In genomic region chr17:21402166-21402571, GRCh38 we compare ENCODE assay signal across 8 cellular contexts. TPM values are rescaled to one million over a fixed set of nuclear protein-coding genes. Genes with fewer than 3 reads are reported as not detected.
DNase-seq lines count a peak whose midpoint lies in the region; TF ChIP-seq lines count a peak whose summit lies in the region.
"Not testable (repeated sequence)": the region's sequence is repeated elsewhere in the genome, so short reads cannot be mapped to it uniquely, and the experiment has no call there.

No MANE protein-coding gene starts in this region.

- not testable (repeated sequence) for TF ChIP-seq EP300 in tibial nerve (IDR thresholded peaks at IDR 0.05)

- not testable (repeated sequence) for H3K9ac ChIP-seq in parathyroid adenoma

- not testable (repeated sequence) for H3K27me3 Mint-ChIP-seq in HFFc6 (ENCODE audit: insufficient read depth)

- peak overlapping the region; percentile 41 for H2AFZ ChIP-seq in parathyroid adenoma

- peaks cover 19% of the 10 kb centered on the region for H3K4me1 Mint-ChIP-seq in HFFc6 (ENCODE audit: low read depth)

- not testable (repeated sequence) for TF ChIP-seq POLR2A in tibial nerve (IDR thresholded peaks at IDR 0.05)

- not testable (repeated sequence) for H3K36me3 ChIP-seq in parathyroid adenoma (ENCODE audit: control insufficient read depth, insufficient read depth, low read length); tibial nerve

- peak overlapping the region; percentile 95 for H3K27ac Mint-ChIP-seq in HFFc6

- H3K27me3 ChIP-seq in parathyroid adenoma (ENCODE audit: control insufficient read depth, insufficient read depth, low read length); tibial nerve: not testable (repeated sequence)

- H3K9me3 Mint-ChIP-seq in HFFc6: not testable (repeated sequence)

- H3K4me2 ChIP-seq in parathyroid adenoma (ENCODE audit: low read length): not testable (repeated sequence)

- H3K4me3 ChIP-seq in AG10803 (ENCODE audit: low read length); fibroblast of pulmonary artery (replicated peaks; ENCODE audit: low read depth, low read length); parathyroid adenoma (ENCODE audit: low read depth, low read length); tibial nerve: not testable (repeated sequence)

- H3K4me3 Mint-ChIP-seq in HFFc6: peak overlapping the region; percentile 55

- 53 to 59% methylated on average over 8 of the region's 8 CpGs for WGBS in tibial nerve, 2 donors

- not testable (repeated sequence) for H3K79me2 ChIP-seq in parathyroid adenoma

- H3K36me3 Mint-ChIP-seq in HFFc6 (ENCODE audit: low read depth): not testable (repeated sequence)

- peak overlapping the region; percentile 12 for H3K27ac ChIP-seq in parathyroid adenoma
- peak overlapping the region in 1 of 4 donors; percentile 66 for H3K27ac ChIP-seq in tibial nerve

- not testable (repeated sequence) for TF ChIP-seq CTCF in AG10803 (conservative IDR thresholded peaks at IDR 0.05; ENCODE audit: low read length); HFFc6 (IDR thresholded peaks at IDR 0.05); fibroblast of pulmonary artery (IDR thresholded peaks at IDR 0.05; ENCODE audit: low read length, missing control alignments); parathyroid adenoma (IDR thresholded peaks at IDR 0.05); tibial nerve (IDR thresholded peaks at IDR 0.05)

- DNase-seq in AG10803 (ENCODE audit: low read depth): peak; percentile 92
- peak; percentile 94 for DNase-seq in HFFc6
- peak; percentile 82 for DNase-seq in RPMI7951 (ENCODE audit: low read depth)
- DNase-seq in brain pericyte (ENCODE audit: low read depth, low spot score): peak; percentile 89
- peak; percentile 84 for DNase-seq in fibroblast of pulmonary artery (ENCODE audit: low read depth)
- peak; percentile 87 for DNase-seq in kidney tubule cell (ENCODE audit: low spot score)
- peak; percentile 56 to 73 for DNase-seq in tibial nerve (ENCODE audit: low spot score in 2 of 2)

- not testable (repeated sequence) for H3K4me1 ChIP-seq in parathyroid adenoma, tibial nerve

- not testable (repeated sequence) for H3K9me3 ChIP-seq in parathyroid adenoma (ENCODE audit: control insufficient read depth, low read length); tibial nerve

RNA-seq across cellular contexts. Expression of gene KCNJ12, which starts 26.0 kb away (rescaled TPM):
- not detected for total RNA-seq in HFFc6 (2021; fragmentation: NEBNext Ultra II Directional; extraction: Animal tissue kit (Norgen Biotek cat#: 25700))
- 0.10 TPM in 1 of 2 replicates, not detected in the other for total RNA-seq in RPMI7951 (2014; rRNA removed; shearing (Covaris generic))
- 1 to 10 TPM in 3 of 4 donors, under 1 TPM in 1; 0.84 to 2.4 (median 1.7) TPM for total RNA-seq in tibial nerve
